ENCODE assay signal across 10 cellular contexts in the genomic region with DNA sequence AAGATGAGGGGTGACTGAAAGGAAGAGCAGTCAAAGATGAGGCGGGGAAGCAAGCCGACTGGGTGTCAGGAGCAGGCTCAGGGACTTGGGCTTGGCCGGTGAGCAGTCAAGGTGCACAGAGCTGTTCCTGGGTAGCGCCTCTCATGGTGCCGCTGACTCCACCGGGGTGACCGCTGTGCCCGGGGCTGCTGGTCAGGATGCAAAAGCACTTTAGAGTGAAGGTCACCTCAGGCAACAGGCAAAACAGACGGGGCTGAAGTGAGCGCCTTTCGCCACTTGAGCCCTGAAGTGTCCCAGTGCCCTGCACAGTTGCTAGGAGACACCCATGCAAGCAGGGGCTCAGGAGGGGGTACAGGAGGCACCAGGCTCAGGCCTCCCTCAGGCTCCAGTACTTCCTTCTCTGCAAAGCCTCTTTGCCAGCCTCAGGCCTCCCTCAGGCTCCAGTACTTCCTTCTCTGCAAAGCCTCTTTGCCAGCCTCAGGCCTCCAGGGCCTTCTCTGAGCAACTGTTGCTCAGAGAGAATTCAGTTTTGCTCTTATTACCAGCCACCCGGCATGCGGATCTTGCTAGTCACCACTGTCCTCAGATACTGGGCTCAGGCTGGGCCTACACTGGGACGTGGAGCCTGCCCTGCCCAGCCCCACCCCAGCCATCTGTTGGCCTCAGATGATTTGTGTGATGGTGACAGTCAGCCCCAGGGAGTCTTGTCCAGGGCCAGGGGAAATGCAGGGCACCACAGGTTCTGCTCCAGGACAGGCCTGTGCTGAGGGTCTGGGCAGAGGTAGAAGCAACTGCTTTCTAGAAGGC.
DNase-seq lines count a peak whose midpoint lies in the region; ATAC-seq, FAIRE-seq and TF ChIP-seq lines count a peak whose summit lies in the region.
"Had no signal": no experiment of that assay in that cellular context is flagged by ENCODE, and none has a peak within 500 bp of the region (broad histone marks: within the 10 kb centered on the region; RNA-seq: fewer than 3 reads in every experiment).

No MANE protein-coding gene starts in this region.

- H3K4me1 ChIP-seq in mucosa of rectum (ENCODE audit: control insufficient read depth in 2 of 2, insufficient read depth in 2 of 2, low read length in 2 of 2) = peaks cover 30 to 33% of the 10 kb centered on the region in 2 donors

- no peak overlapping the region for H3K4me3 Mint-ChIP-seq in stimulated activated naive CD8-positive, alpha-beta T cell treated with anti-CD3 and anti-CD28 coated beads, Interleukin-15, amount 100 ng/mL, for 72 hours
- H3K4me3 Mint-ChIP-seq in dendritic cell treated with granulocyte-macrophage colony-stimulating factor and Interleukin-4, amounts not matched to agents 40 ng/mL and 50 ng/mL, for 4 days = no peak overlapping the region

- H3K9ac ChIP-seq in mucosa of rectum (ENCODE audit: low read depth in 1 of 2, low read length in 2 of 2) = peak overlapping the region; percentile 18 to 46

- no peaks in the 10 kb centered on the region for H3K27me3 Mint-ChIP-seq in stimulated activated naive CD8-positive, alpha-beta T cell treated with anti-CD3 and anti-CD28 coated beads, Interleukin-15, amount 100 ng/mL, for 72 hours
- H3K27me3 Mint-ChIP-seq in dendritic cell treated with granulocyte-macrophage colony-stimulating factor and Interleukin-4, amounts not matched to agents 40 ng/mL and 50 ng/mL, for 4 days = no peaks in the 10 kb centered on the region

- intact Hi-C loops in dendritic cell treated with granulocyte-macrophage colony-stimulating factor and Interleukin-4, amounts not matched to agents 40 ng/mL and 50 ng/mL, for 4 days (cut with micrococcal nuclease) = no loop called here

- ATAC-seq in stimulated activated naive CD8-positive, alpha-beta T cell treated with anti-CD3 and anti-CD28 coated beads, Interleukin-15, amount 100 ng/mL, for 72 hours = no peak
- ATAC-seq in stimulated activated naive CD8-positive, alpha-beta T cell treated with anti-CD3 and anti-CD28 coated beads, Interleukin-15, Interleukin-2, amounts not matched to agents 100 U/mL and 50 U/mL, for 24 hours = no peak
- ATAC-seq in HG03457 (IDR thresholded peaks at IDR 0.05; ENCODE audit: unreplicated experiment) = no peak

- H3K9me3 ChIP-seq in mucosa of rectum (ENCODE audit: control insufficient read depth in 2 of 2, low read length in 2 of 2) = no peaks in the 10 kb centered on the region

- H3K27ac ChIP-seq in mucosa of rectum (ENCODE audit: low read depth in 2 of 2, low read length in 2 of 2) = peak overlapping the region; percentile 73 to 74

- no peak for FAIRE-seq in frontal cortex (lab: Jason Lieb, UNC)
- no peak for FAIRE-seq in HTR-8/SVneo (lab: Jason Lieb, UNC)

- no peaks in the 10 kb centered on the region for H3K27me3 ChIP-seq in mucosa of rectum (ENCODE audit: control insufficient read depth in 2 of 2, insufficient read depth in 2 of 2, low read length in 2 of 2)

- POLR2A ChIA-PET in HEK293T (lab: Yijun Ruan, JAX) = interaction anchor here (3.1 kb wide), 1 partner anchor 13 kb away, joined by 17 read pairs; no protein-coding TSS in a partner anchor

- no peak overlapping the region for H3K4me3 ChIP-seq in mucosa of rectum (ENCODE audit: low read length in 2 of 2)

- DNase-seq in stimulated activated naive CD8-positive, alpha-beta T cell treated with anti-CD3 and anti-CD28 coated beads, Interleukin-15, amount 100 ng/mL, for 72 hours = no peak
- no peak for DNase-seq in stimulated activated naive CD8-positive, alpha-beta T cell treated with anti-CD3 and anti-CD28 coated beads, Interleukin-15, Interleukin-2, amounts not matched to agents 100 U/mL and 50 U/mL, for 24 hours
- DNase-seq in frontal cortex (ENCODE audit: low spot score in 2 of 2) (no peak), HEK293T (ENCODE audit: extremely low spot score) (no peak), HTR-8/SVneo (ENCODE audit: insufficient read length, low spot score) (no peak)
- DNase-seq: activated CD8-positive, alpha-beta memory T cell treated with anti-CD3 and anti-CD28 coated beads, Interleukin-2, amount 50 U/mL, for 4 hours; stimulated activated naive CD4-positive, alpha-beta T cell had no signal

- no peaks in the 10 kb centered on the region for H3K36me3 ChIP-seq in mucosa of rectum (ENCODE audit: control insufficient read depth in 2 of 2, insufficient read depth in 2 of 2, low read length in 2 of 2)

- peaks cover 12 to 13% of the 10 kb centered on the region in 2 donors for H3K9me3 Mint-ChIP-seq in stimulated activated naive CD8-positive, alpha-beta T cell treated with anti-CD3 and anti-CD28 coated beads, Interleukin-15, amount 100 ng/mL, for 72 hours
- H3K9me3 Mint-ChIP-seq in dendritic cell treated with granulocyte-macrophage colony-stimulating factor and Interleukin-4, amounts not matched to agents 40 ng/mL and 50 ng/mL, for 4 days = no peaks in the 10 kb centered on the region

- H3K36me3 Mint-ChIP-seq in dendritic cell treated with granulocyte-macrophage colony-stimulating factor and Interleukin-4, amounts not matched to agents 40 ng/mL and 50 ng/mL, for 4 days (ENCODE audit: low read depth) = no peaks in the 10 kb centered on the region

- H3K27ac Mint-ChIP-seq in stimulated activated naive CD8-positive, alpha-beta T cell treated with anti-CD3 and anti-CD28 coated beads, Interleukin-15, amount 100 ng/mL, for 72 hours = peak overlapping the region; percentile 48 to 68
- peak overlapping the region; percentile 88 for H3K27ac Mint-ChIP-seq in dendritic cell treated with granulocyte-macrophage colony-stimulating factor and Interleukin-4, amounts not matched to agents 40 ng/mL and 50 ng/mL, for 4 days

- peaks cover 18% of the 10 kb centered on the region for H3K4me1 Mint-ChIP-seq in stimulated activated naive CD8-positive, alpha-beta T cell treated with anti-CD3 and anti-CD28 coated beads, Interleukin-15, amount 100 ng/mL, for 72 hours
- peaks cover 58% of the 10 kb centered on the region for H3K4me1 Mint-ChIP-seq in dendritic cell treated with granulocyte-macrophage colony-stimulating factor and Interleukin-4, amounts not matched to agents 40 ng/mL and 50 ng/mL, for 4 days (ENCODE audit: low read depth)

- CTCF ChIA-PET in HEK293T (lab: Yijun Ruan, JAX) = no interaction called here

TF ChIP-seq in HEK293T, 16 proteins besides CTCF, POLR2A, EP300 and RAD21:
- no peak for TF ChIP-seq BHLHE40 (IDR thresholded peaks at IDR 0.05; ENCODE audit: borderline replicate concordance)
- no peak for TF ChIP-seq NFRKB (IDR thresholded peaks at IDR 0.05)
- TF ChIP-seq ELF4 (IDR thresholded peaks at IDR 0.05) = no peak
- TF ChIP-seq FOXK2 (IDR thresholded peaks at IDR 0.05) = no peak
- no peak for TF ChIP-seq L3MBTL2 (conservative IDR thresholded peaks at IDR 0.05)
- TF ChIP-seq SP1 (IDR thresholded peaks at IDR 0.05) = no peak
- TF ChIP-seq CTBP1 (IDR thresholded peaks at IDR 0.05; ENCODE audit: borderline replicate concordance) = no peak
- TF ChIP-seq SUZ12 (IDR thresholded peaks at IDR 0.05) = no peak
